1 cellular context compared by ENCODE assay signal in the genomic region with DNA sequence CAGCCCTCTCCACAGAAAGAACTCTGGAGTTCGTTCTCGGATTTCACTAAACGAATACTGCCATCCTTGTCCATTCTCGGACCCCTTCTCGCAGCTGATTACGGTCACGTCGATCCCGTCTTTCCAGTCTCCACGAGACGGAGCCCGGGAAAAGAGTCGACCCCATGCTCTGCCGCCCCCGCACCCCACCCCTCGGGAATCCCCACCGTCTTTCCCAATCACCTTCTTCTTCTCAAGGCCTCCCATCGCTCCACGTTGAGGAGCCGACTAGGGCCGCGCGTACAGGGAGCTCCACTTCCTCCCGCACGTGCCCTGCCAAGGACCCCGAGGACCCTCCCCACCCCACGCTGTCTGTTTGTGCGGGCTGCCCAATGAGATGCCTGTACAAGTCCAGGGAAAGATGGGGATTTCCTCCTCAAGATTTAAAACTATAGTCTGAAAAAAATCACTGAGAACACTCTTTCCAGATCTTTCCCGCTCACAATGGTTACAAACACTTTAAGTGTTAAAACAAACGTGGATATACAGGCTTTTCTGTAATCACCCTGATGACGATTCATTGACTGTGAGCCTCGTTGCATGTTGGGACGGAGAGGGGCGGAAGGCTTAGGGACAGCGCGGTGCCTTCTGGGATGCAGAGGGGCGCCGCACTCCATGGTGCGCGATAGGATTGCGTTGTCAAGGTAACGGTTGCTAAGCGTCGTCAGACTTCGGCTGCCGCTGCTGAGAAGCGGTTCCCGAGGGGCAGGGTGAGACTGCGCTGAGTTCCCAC.
TF ChIP-seq lines count a peak whose summit lies in the region.

Gene PES1 (minus strand): TSS at position 323 of the 772 bp plus-strand sequence. CDS start 77 bp downstream, at position 246.

TF ChIP-seq in HEK293, 187 proteins besides CTCF, POLR2A, EP300 and RAD21 (continued from another document and continues in another):
- peak; percentile 43 for TF ChIP-seq PRDM10 (tag by site-specific recombination; IDR thresholded peaks at IDR 0.05)
- peak; percentile 87 for TF ChIP-seq GLIS1 (tag by site-specific recombination; IDR thresholded peaks at IDR 0.05)
- peak; percentile 58 for TF ChIP-seq SP2 (tag by site-specific recombination; IDR thresholded peaks at IDR 0.05)
- TF ChIP-seq ZNF354C (tag by site-specific recombination; IDR thresholded peaks at IDR 0.05; ENCODE audit: borderline replicate concordance, low read depth) = no peak
- no peak for TF ChIP-seq ZNF596 (tag by site-specific recombination; IDR thresholded peaks at IDR 0.05)
- TF ChIP-seq ZEB2 (tag by site-specific recombination; IDR thresholded peaks at IDR 0.05) = 0 out of 2 replicates have a peak, but pooled peaks have one; percentile 66
- TF ChIP-seq KLF10 (tag by site-specific recombination; IDR thresholded peaks at IDR 0.05) = peak; percentile 52; the same call in 1 of the 2 replicates
- peak; percentile 31; the same call in 1 of the 2 replicates for TF ChIP-seq KLF16 (tag by site-specific recombination; IDR thresholded peaks at IDR 0.05)
- TF ChIP-seq YY1 (tag by site-specific recombination; IDR thresholded peaks at IDR 0.05) = peak; percentile 27; the same call in 1 of the 2 replicates
- no peak for TF ChIP-seq ZNF433 (tag by site-specific recombination; IDR thresholded peaks at IDR 0.05; ENCODE audit: low read depth)
- peak; percentile 71 for TF ChIP-seq EGR2 (tag by site-specific recombination; IDR thresholded peaks at IDR 0.05; ENCODE audit: low read depth)
- TF ChIP-seq ZNF335 (tag by site-specific recombination; conservative IDR thresholded peaks at IDR 0.05) = peak; percentile 100
- peak; percentile 87 for TF ChIP-seq ZFHX2 (tag by site-specific recombination; conservative IDR thresholded peaks at IDR 0.05)
- TF ChIP-seq SP3 (tag by site-specific recombination; IDR thresholded peaks at IDR 0.05) = peak; percentile 88
- peak; percentile 61 for TF ChIP-seq ZBTB7A (tag by site-specific recombination; IDR thresholded peaks at IDR 0.05; ENCODE audit: low read depth)
- TF ChIP-seq ZNF544 (tag by site-specific recombination; IDR thresholded peaks at IDR 0.05) = no peak
- TF ChIP-seq ZIC2 (tag by site-specific recombination; IDR thresholded peaks at IDR 0.05) = peak; percentile 81; the same call in 1 of the 2 replicates
- no peak for TF ChIP-seq ZNF747 (tag by site-specific recombination; IDR thresholded peaks at IDR 0.05)
- TF ChIP-seq, protein P1, sequence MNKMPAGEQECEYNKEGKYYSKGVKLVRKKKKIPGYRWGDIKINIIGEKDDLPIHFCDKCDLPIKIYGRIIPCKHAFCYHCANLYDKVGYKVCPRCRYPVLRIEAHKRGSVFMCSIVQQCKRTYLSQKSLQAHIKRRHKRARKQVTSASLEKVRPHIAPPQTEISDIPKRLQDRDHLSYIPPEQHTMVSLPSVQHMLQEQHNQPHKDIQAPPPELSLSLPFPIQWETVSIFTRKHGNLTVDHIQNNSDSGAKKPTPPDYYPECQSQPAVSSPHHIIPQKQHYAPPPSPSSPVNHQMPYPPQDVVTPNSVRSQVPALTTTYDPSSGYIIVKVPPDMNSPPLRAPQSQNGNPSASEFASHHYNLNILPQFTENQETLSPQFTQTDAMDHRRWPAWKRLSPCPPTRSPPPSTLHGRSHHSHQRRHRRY (tag by site-specific recombination; IDR thresholded peaks at IDR 0.05) = no peak
- peak; percentile 95 for TF ChIP-seq ZNF629 (tag by site-specific recombination; IDR thresholded peaks at IDR 0.05)
- no peak for TF ChIP-seq ZNF302 (tag by site-specific recombination; IDR thresholded peaks at IDR 0.05; ENCODE audit: low read depth)
- peak; percentile 98 for TF ChIP-seq ZNF639 (tag by site-specific recombination; IDR thresholded peaks at IDR 0.05)
- TF ChIP-seq, protein P2, sequence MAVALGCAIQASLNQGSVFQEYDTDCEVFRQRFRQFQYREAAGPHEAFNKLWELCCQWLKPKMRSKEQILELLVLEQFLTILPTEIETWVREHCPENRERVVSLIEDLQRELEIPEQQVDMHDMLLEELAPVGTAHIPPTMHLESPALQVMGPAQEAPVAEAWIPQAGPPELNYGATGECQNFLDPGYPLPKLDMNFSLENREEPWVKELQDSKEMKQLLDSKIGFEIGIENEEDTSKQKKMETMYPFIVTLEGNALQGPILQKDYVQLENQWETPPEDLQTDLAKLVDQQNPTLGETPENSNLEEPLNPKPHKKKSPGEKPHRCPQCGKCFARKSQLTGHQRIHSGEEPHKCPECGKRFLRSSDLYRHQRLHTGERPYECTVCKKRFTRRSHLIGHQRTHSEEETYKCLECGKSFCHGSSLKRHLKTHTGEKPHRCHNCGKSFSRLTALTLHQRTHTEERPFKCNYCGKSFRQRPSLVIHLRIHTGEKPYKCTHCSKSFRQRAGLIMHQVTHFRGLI (tag by site-specific recombination; IDR thresholded peaks at IDR 0.05) = peak; percentile 65; the same call in 1 of the 2 replicates
- peak; percentile 57; the same call in 1 of the 2 replicates for TF ChIP-seq ZNF394 (tag by site-specific recombination; IDR thresholded peaks at IDR 0.05; ENCODE audit: borderline replicate concordance)
- TF ChIP-seq, protein P3, sequence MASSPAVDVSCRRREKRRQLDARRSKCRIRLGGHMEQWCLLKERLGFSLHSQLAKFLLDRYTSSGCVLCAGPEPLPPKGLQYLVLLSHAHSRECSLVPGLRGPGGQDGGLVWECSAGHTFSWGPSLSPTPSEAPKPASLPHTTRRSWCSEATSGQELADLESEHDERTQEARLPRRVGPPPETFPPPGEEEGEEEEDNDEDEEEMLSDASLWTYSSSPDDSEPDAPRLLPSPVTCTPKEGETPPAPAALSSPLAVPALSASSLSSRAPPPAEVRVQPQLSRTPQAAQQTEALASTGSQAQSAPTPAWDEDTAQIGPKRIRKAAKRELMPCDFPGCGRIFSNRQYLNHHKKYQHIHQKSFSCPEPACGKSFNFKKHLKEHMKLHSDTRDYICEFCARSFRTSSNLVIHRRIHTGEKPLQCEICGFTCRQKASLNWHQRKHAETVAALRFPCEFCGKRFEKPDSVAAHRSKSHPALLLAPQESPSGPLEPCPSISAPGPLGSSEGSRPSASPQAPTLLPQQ (tag by site-specific recombination; IDR thresholded peaks at IDR 0.05) = peak; percentile 64
- TF ChIP-seq ZNF501 (tag by site-specific recombination; IDR thresholded peaks at IDR 0.05) = peak; percentile 72; the same call in 1 of the 2 replicates
- no peak for TF ChIP-seq PRDM1 (tag by site-specific recombination; IDR thresholded peaks at IDR 0.05)
- peak; percentile 100 for TF ChIP-seq ZNF76 (tag by site-specific recombination; IDR thresholded peaks at IDR 0.05; ENCODE audit: borderline replicate concordance, low read depth)
- TF ChIP-seq ZNF513 (tag by site-specific recombination; IDR thresholded peaks at IDR 0.05) = no peak
- peak; percentile 76 for TF ChIP-seq ZNF518A (tag by site-specific recombination; conservative IDR thresholded peaks at IDR 0.05; ENCODE audit: low read depth)
- TF ChIP-seq, protein P4, sequence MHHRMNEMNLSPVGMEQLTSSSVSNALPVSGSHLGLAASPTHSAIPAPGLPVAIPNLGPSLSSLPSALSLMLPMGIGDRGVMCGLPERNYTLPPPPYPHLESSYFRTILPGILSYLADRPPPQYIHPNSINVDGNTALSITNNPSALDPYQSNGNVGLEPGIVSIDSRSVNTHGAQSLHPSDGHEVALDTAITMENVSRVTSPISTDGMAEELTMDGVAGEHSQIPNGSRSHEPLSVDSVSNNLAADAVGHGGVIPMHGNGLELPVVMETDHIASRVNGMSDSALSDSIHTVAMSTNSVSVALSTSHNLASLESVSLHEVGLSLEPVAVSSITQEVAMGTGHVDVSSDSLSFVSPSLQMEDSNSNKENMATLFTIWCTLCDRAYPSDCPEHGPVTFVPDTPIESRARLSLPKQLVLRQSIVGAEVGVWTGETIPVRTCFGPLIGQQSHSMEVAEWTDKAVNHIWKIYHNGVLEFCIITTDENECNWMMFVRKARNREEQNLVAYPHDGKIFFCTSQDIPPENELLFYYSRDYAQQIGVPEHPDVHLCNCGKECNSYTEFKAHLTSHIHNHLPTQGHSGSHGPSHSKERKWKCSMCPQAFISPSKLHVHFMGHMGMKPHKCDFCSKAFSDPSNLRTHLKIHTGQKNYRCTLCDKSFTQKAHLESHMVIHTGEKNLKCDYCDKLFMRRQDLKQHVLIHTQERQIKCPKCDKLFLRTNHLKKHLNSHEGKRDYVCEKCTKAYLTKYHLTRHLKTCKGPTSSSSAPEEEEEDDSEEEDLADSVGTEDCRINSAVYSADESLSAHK (tag by site-specific recombination; IDR thresholded peaks at IDR 0.05) = 0 out of 2 replicates have a peak, but pooled peaks have one; percentile 11
- no peak for TF ChIP-seq ZNF155 (tag by site-specific recombination; IDR thresholded peaks at IDR 0.05)
- TF ChIP-seq MYNN (tag by site-specific recombination; IDR thresholded peaks at IDR 0.05; ENCODE audit: borderline replicate concordance) = peak; percentile 100
